ENCODE assay signal across 15 cellular contexts in the genomic region with DNA sequence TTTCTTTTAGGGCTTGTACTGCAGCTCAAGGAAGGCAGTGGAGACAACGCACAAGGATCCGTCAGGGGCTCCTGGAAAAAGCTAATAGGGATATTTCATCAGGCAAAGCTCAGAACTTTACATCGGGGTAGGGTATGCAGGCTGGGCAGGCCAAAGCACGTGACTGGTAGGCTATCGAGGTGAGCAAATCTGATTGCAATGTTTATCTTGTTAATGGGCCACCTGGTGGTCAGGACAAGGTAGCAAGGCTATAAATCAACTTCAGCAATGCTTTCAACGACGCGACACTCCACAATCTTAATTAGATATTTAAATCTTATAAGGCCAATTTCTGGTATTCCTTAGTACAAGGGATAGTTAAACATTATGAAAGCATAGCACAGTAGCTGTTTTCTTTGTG.
A peak's percentile ranks its signal among the peaks of the same experiment; 100 is the strongest.
DNase-seq lines count a peak whose midpoint lies in the region; ATAC-seq and TF ChIP-seq lines count a peak whose summit lies in the region.
"Had no signal": no experiment of that assay in that cellular context is flagged by ENCODE, and none has a peak within 500 bp of the region (broad histone marks: within the 10 kb centered on the region; RNA-seq: fewer than 3 reads in every experiment).

No MANE protein-coding gene starts in this region.

- no peak overlapping the region for H2BK15ac ChIP-seq in mesendoderm (replicated peaks; ENCODE audit: low read depth)

- H3K4me1 ChIP-seq in mesendoderm (ENCODE audit: control insufficient read depth, low read depth, low read length) (no peaks in the 10 kb centered on the region), gastroesophageal sphincter (no peaks in the 10 kb centered on the region)
- H3K4me1 ChIP-seq: SJSA1, testis had no signal

- H3K36me3 ChIP-seq in mesendoderm (ENCODE audit: control insufficient read depth, insufficient read depth, low read length) (no peaks in the 10 kb centered on the region), gastroesophageal sphincter (no peaks in the 10 kb centered on the region)
- H3K36me3 ChIP-seq: neutrophil, SJSA1 had no signal

- H3K18ac ChIP-seq in mesendoderm (ENCODE audit: low read length): no peak overlapping the region

- H2BK5ac ChIP-seq in mesendoderm (ENCODE audit: low read length): no peak overlapping the region

- H3K23ac ChIP-seq in mesendoderm (ENCODE audit: low read length): no peak overlapping the region

- DNase-seq in LoVo (ENCODE audit: low spot score) (peak; percentile 26), mesendoderm (peak; percentile 82), AG20443 (ENCODE audit: low spot score) (no peak), epidermal melanocyte (ENCODE audit: insufficient read length, low spot score) (no peak)
- DNase-seq: activated CD8-positive, alpha-beta memory T cell treated with anti-CD3 and anti-CD28 coated beads, Interleukin-2, amount 50 U/mL, for 4 hours; erythroblast; NCI-H226; small intestine; testis had no signal

- H3K79me2 ChIP-seq in mesendoderm (ENCODE audit: control insufficient read depth, insufficient read depth, low read length): no peaks in the 10 kb centered on the region

- no peak overlapping the region for H3K4ac ChIP-seq in mesendoderm (ENCODE audit: low read depth, low read length)

- no peak overlapping the region for H2BK120ac ChIP-seq in mesendoderm (ENCODE audit: low read depth, low read length)

- H3K4me3 ChIP-seq in mesendoderm (ENCODE audit: low read length) (no peak overlapping the region), gastroesophageal sphincter (no peak overlapping the region)
- H3K4me3 ChIP-seq: lung, SJSA1, testis had no signal

- no peaks in the 10 kb centered on the region for H3K79me1 ChIP-seq in mesendoderm (ENCODE audit: low read length)

- no CpG with 5 or more reads among the region's 8 CpGs for WGBS in mesendoderm (ENCODE audit: extremely low coverage, insufficient coverage, low lambda C conversion rate)
- 65 to 79% methylated on average over 8 of the region's 8 CpGs for WGBS in gastroesophageal sphincter (ENCODE audit: low coverage in 1 of 2), 2 donors

- peak overlapping the region; percentile 97 for H4K8ac ChIP-seq in mesendoderm (ENCODE audit: low read depth, low read length)

- no peaks in the 10 kb centered on the region for H3K27me3 ChIP-seq in mesendoderm (ENCODE audit: insufficient read depth, low read length, poor library complexity)
- no peaks in the 10 kb centered on the region for H3K27me3 ChIP-seq in gastroesophageal sphincter
- H3K27me3 ChIP-seq: neutrophil, SJSA1, testis had no signal

- ATAC-seq in gastroesophageal sphincter: no peak

- H3K27ac ChIP-seq in VCaP (no peak overlapping the region), mesendoderm (ENCODE audit: low read depth, low read length) (no peak overlapping the region), gastroesophageal sphincter (no peak overlapping the region)
- H3K27ac ChIP-seq: neutrophil, SJSA1, testis had no signal

- no peak overlapping the region for H3K56ac ChIP-seq in mesendoderm (ENCODE audit: low read length)

- no peak for TF ChIP-seq POLR2A in gastroesophageal sphincter (IDR thresholded peaks at IDR 0.05)

- H3K9me3 ChIP-seq in gastroesophageal sphincter: no peaks in the 10 kb centered on the region
- H3K9me3 ChIP-seq: neutrophil, SJSA1, testis had no signal

- TF ChIP-seq CTCF in GM12873 (IDR thresholded peaks at IDR 0.05; ENCODE audit: insufficient read depth, low read depth, low read length, missing control alignments) (peak; percentile 5), VCaP (conservative IDR thresholded peaks at IDR 0.05) (peak; percentile 50), gastroesophageal sphincter (IDR thresholded peaks at IDR 0.05) (no peak)

- no peak for TF ChIP-seq EP300 in gastroesophageal sphincter (IDR thresholded peaks at IDR 0.05)

- no peak overlapping the region for H4K5ac ChIP-seq in mesendoderm (ENCODE audit: low read length)

- H3K9ac ChIP-seq in mesendoderm (ENCODE audit: low read length): no peak overlapping the region

- H3K4me2 ChIP-seq in mesendoderm (ENCODE audit: low read length): no peak overlapping the region

- H2AK5ac ChIP-seq in mesendoderm (ENCODE audit: low read length): no peak overlapping the region

Comparison
In these comparisons a context has a peak if more than half of its experiments do, and no peak if none do; other contexts are left out.
1. CTCF ChIP-seq: peak in GM12873 (single experiment) and VCaP (single experiment); none in gastroesophageal sphincter (0 of 4).
2. DNase-seq: peak in LoVo (single experiment) and mesendoderm (single experiment); none in AG20443 (single experiment) and epidermal melanocyte (single experiment).